In the genomic region with DNA sequence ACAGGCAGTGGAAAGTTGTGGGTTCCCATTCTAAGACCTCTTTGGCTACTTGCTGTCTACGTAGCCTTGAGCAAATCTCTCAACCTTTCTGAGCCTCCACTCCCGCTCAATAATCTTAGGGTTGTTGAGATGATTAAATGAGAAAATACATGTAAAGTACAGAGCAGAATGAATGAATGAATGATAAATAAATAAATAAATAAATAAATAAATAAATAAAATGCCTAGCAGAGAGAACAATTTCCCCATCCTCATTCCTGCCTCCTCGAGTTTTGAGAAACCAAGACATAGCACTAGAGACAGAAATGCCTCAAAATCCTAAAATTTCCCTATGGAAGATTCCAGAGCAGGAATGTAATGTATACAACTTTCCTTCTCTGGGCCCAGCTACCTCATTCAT, we compare ENCODE assay signal across 7 cellular contexts.
"Had no signal": no experiment of that assay in that cellular context is flagged by ENCODE, and none has a peak within 500 bp of the region (broad histone marks: within the 10 kb centered on the region; RNA-seq: fewer than 3 reads in every experiment).

No MANE protein-coding gene starts in this region.

- H3K36me3 ChIP-seq: HAP-1 had no signal

- FAIRE-seq: HTR-8/SVneo, K562 had no signal

- H3K4me3 ChIP-seq: GM23248, HAP-1, K562 had no signal

- H3K4me1 ChIP-seq: HAP-1 had no signal

- H2AFZ ChIP-seq: GM23248 had no signal

- DNase-seq: GM23248, H7, IMR-90, KG1 had no signal

- H3K9ac ChIP-seq: GM23248 had no signal

- H3K27ac ChIP-seq: GM23248 had no signal

- H3K9me3 ChIP-seq: HAP-1 had no signal

- ATAC-seq: K562 had no signal
